Comparison of ENCODE assay signal across 8 cellular contexts in the genomic region with DNA sequence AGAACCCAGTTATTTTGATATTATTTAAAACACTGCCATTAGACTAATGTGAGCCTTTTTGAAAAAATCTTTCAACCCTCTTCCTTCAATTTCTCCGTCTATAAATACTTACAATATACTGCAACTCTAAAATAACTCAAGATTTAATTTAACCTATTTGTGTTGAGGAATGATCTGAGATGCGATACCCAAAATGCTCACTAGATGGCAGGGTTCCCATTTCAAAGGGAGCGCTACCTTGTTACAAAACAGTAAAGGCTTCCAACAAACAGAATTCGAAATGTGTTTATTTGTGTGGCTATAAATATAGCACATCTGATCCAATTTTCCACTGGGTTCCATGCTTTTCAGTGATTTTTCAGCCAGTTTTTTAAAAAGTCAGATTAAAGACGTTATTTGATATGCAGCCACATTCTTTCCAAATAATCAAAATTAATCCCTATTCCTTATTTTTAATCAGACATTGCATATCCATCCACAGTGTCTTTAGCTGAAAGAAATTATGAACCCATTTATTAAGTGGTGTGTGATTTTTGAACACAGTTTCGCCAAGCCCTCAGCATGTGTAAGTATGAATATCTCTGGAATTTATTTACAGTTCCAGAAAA.
DNase-seq lines count a peak whose midpoint lies in the region; ATAC-seq and TF ChIP-seq lines count a peak whose summit lies in the region.

No MANE protein-coding gene starts in this region.

- H3K9me3 Mint-ChIP-seq in osteocyte (ENCODE audit: unreplicated experiment) = no peaks in the 10 kb centered on the region

- TF ChIP-seq CTCF in osteocyte (IDR thresholded peaks at IDR 0.05) = peak; percentile 90

- H3K27me3 Mint-ChIP-seq in osteocyte (ENCODE audit: unreplicated experiment) = peaks cover 21% of the 10 kb centered on the region

- H3K4me3 Mint-ChIP-seq in osteocyte (ENCODE audit: unreplicated experiment) = no peak overlapping the region

- no peaks in the 10 kb centered on the region for H3K4me1 Mint-ChIP-seq in osteocyte (ENCODE audit: unreplicated experiment)

- H3K27ac Mint-ChIP-seq in osteocyte (ENCODE audit: unreplicated experiment) = no peak overlapping the region

- H3K36me3 Mint-ChIP-seq in osteocyte (ENCODE audit: unreplicated experiment) = no peaks in the 10 kb centered on the region

- peak; percentile 74 for ATAC-seq in HG02870 (IDR thresholded peaks at IDR 0.05; ENCODE audit: unreplicated experiment)

- DNase-seq in A172 (ENCODE audit: low spot score) (peak; percentile 44), GM04503 (ENCODE audit: low read depth) (peak; percentile 8), NCI-H2227 (lab: John Stamatoyannopoulos, UW; ENCODE audit: unreplicated experiment) (peak; percentile 77), foreskin melanocyte (peak; percentile 49), osteocyte (ENCODE audit: extremely low spot score, unreplicated experiment) (no peak), NCI-H1436 treated with DMSO at 0.1 percent for 48 hours (lab: John Stamatoyannopoulos, UW) (no peak)
- peak; percentile 16 for DNase-seq in activated CD8-positive, alpha-beta memory T cell treated with anti-CD3 and anti-CD28 coated beads, Interleukin-2, amount 50 U/mL, for 4 hours

Comparison
In these comparisons a context has a peak if more than half of its experiments do, and no peak if none do; other contexts are left out.
1. DNase-seq: peak in A172 (single experiment), GM04503 (single experiment), NCI-H2227 (single experiment), activated CD8-positive, alpha-beta memory T cell treated with anti-CD3 and anti-CD28 coated beads, Interleukin-2, amount 50 U/mL, for 4 hours (single experiment) and foreskin melanocyte (single experiment); none in osteocyte (single experiment) and NCI-H1436 treated with DMSO at 0.1 percent for 48 hours (single experiment).